In genomic region chr6:110360671-110361070, GRCh38 we compare ENCODE assay signal across 21 cellular contexts. TPM values are rescaled to one million over a fixed set of nuclear protein-coding genes. Genes with fewer than 3 reads are reported as not detected.
DNase-seq lines count a peak whose midpoint lies in the region; ATAC-seq, FAIRE-seq and TF ChIP-seq lines count a peak whose summit lies in the region.
"Had no signal": no experiment of that assay in that cellular context is flagged by ENCODE, and none has a peak within 500 bp of the region (broad histone marks: within the 10 kb centered on the region; RNA-seq: fewer than 3 reads in every experiment).

No MANE protein-coding gene starts in this region.

- no peak overlapping the region for H2AFZ ChIP-seq in HepG2 (ENCODE audit: low read length)

- CTCF ChIA-PET in Calu3 (lab: Charles Lee), result no interaction called here
- CTCF ChIA-PET in HepG2 (lab: Yijun Ruan, JAX; ENCODE audit: low intra/inter-chr PET ratio, low total read pairs), result no interaction called here

- H3K27me3 Mint-ChIP-seq in Calu3 (ENCODE audit: unreplicated experiment) (peaks cover 74% of the 10 kb centered on the region), endodermal cell (ENCODE audit: insufficient read depth) (peaks cover 44% of the 10 kb centered on the region)

- peak; percentile 74 for ATAC-seq in HepG2
- no peak for ATAC-seq in GM21526 (IDR thresholded peaks at IDR 0.05; ENCODE audit: low FRiP score, unreplicated experiment)
- ATAC-seq: A549 had no signal

- H3K9ac ChIP-seq in endodermal cell (ENCODE audit: extremely low read depth, low read length, poor library complexity, severe bottlenecking), result no peak overlapping the region
- no peak overlapping the region for H3K9ac ChIP-seq in HepG2 (ENCODE audit: insufficient read depth, low read depth, low read length)

- 94 to 95% methylated on average over 2 to 3 of the region's 3 CpGs for WGBS in endodermal cell (ENCODE audit: insufficient coverage in 1 of 2, insufficient read length in 1 of 2), 2 experiments
- 0% methylated on average over 3 of the region's 3 CpGs for WGBS in HepG2 (ENCODE audit: low lambda C conversion rate)

- no TSS peak for BruUV-seq in Calu3 (replicated peaks; lab: Mats Ljungman, UMichigan)
- BruUV-seq in HepG2 (replicated peaks; lab: Mats Ljungman, UMichigan), result no TSS peak

- H3K36me3 Mint-ChIP-seq in Calu3 (ENCODE audit: insufficient read depth, unreplicated experiment) (peaks cover 5% of the 10 kb centered on the region), endodermal cell (ENCODE audit: low read depth) (no peaks in the 10 kb centered on the region)

- no peak for TF ChIP-seq RAD21 in HepG2 (CRISPR knock-in tag; IDR thresholded peaks at IDR 0.05)

- H3K79me2 ChIP-seq in HepG2 (ENCODE audit: insufficient read depth, low read length), result no peaks in the 10 kb centered on the region

- H3K4me2 ChIP-seq in HepG2 (ENCODE audit: low read depth, low read length), result peak overlapping the region; percentile 16
- H3K4me2 ChIP-seq: A549 had no signal

- peaks cover 28% of the 10 kb centered on the region for H3K27me3 ChIP-seq in endodermal cell (ENCODE audit: control insufficient read depth, insufficient read depth, low read length, poor library complexity, severe bottlenecking)
- H3K27me3 ChIP-seq in HepG2 (ENCODE audit: control insufficient read depth in 1 of 2, insufficient read depth in 2 of 2, low read length in 2 of 2), result no peaks in the 10 kb centered on the region

- peak; percentile 39 for DNase-seq in Calu3
- DNase-seq in endodermal cell, result no peak
- peak; percentile 52 for DNase-seq in HepG2 (ENCODE audit: low spot score)
- peak; percentile 97 for DNase-seq in renal cortical epithelial cell (ENCODE audit: low read depth)
- DNase-seq in NCI-H2029 (lab: John Stamatoyannopoulos, UW), result no peak
- DNase-seq in OCI-M1 (lab: John Stamatoyannopoulos, UW), result no peak
- no peak for DNase-seq in stimulated activated CD4-positive, alpha-beta T cell treated with anti-CD3 and anti-CD28 coated beads, Interleukin-15, amount 100 ng/mL, for 24 hours
- DNase-seq: GF-D8, GOT3, MV-4-11, NCI-H1417 treated with DMSO at 0.1 percent for 48 hours, NCI-H1930, NCI-H510A, Peyer's patch, Right ventricle myocardium superior had no signal

- TF ChIP-seq EP300 in HepG2 (IDR thresholded peaks at IDR 0.05; ENCODE audit: low read depth in 2 of 2, low read length in 2 of 2), result no peak
- no peak for TF ChIP-seq EP300 in HepG2 (CRISPR knock-in tag; IDR thresholded peaks at IDR 0.05; ENCODE audit: borderline replicate concordance)

- intact Hi-C loops in Calu3 (cut with micrococcal nuclease; ENCODE audit: unreplicated experiment), result loop anchor here (1.0 kb wide), 1 partner anchor 182 kb away; no protein-coding TSS in a partner anchor
- intact Hi-C loops in HepG2 (cut with micrococcal nuclease; ENCODE audit: unreplicated experiment), result no loop called here

- in situ Hi-C loops in HepG2 (cut with HindIII; ENCODE audit: extremely low pct_ligation_motif_present, low pct_unique_long_range_greater_than_20kb), result no loop called here

- H3K27ac ChIP-seq in endodermal cell (ENCODE audit: low read depth, low read length) (peak overlapping the region; percentile 45), HepG2 (ENCODE audit: extremely low read length, insufficient read depth, low read length) (no peak overlapping the region)
- H3K27ac ChIP-seq: A549, C4-2B, HL-60, Peyer's patch had no signal

- H3K36me3 ChIP-seq in endodermal cell (ENCODE audit: control insufficient read depth, insufficient read depth, low read length) (no peaks in the 10 kb centered on the region), HepG2 (replicated peaks in 1 of 2; ENCODE audit: control insufficient read depth in 1 of 2, insufficient read depth in 2 of 2, low read length in 2 of 2) (no peaks in the 10 kb centered on the region)
- H3K36me3 ChIP-seq: Peyer's patch had no signal

- H3K9me3 Mint-ChIP-seq in Calu3 (ENCODE audit: low read depth, unreplicated experiment) (peaks cover 5% of the 10 kb centered on the region), endodermal cell (peaks cover 5% of the 10 kb centered on the region)

- H3K4me1 ChIP-seq in endodermal cell (ENCODE audit: control insufficient read depth, insufficient read depth, low read length) (no peaks in the 10 kb centered on the region), HepG2 (ENCODE audit: insufficient read depth, low read length) (peaks cover 31% of the 10 kb centered on the region)
- H3K4me1 ChIP-seq: A549 had no signal

- no peaks in the 10 kb centered on the region for H4K20me1 ChIP-seq in HepG2 (ENCODE audit: insufficient read depth, low read length)

- no peak for TF ChIP-seq POLR2A in HepG2 (IDR thresholded peaks at IDR 0.05; ENCODE audit: insufficient read depth in 1 of 2, low read depth in 2 of 2, low read length in 2 of 2)

- H3K4me3 ChIP-seq in endodermal cell (ENCODE audit: low read length) (no peak overlapping the region), HepG2 (replicated peaks in 1 of 3; ENCODE audit: insufficient read depth in 1 of 3, low read depth in 2 of 3, low read length in 3 of 3) (no peak overlapping the region)
- H3K4me3 ChIP-seq: A549, Peyer's patch had no signal

- H3K4me3 Mint-ChIP-seq in Calu3 (ENCODE audit: low read depth, unreplicated experiment), result no peak overlapping the region
- no peak overlapping the region for H3K4me3 Mint-ChIP-seq in endodermal cell

- peaks cover 30% of the 10 kb centered on the region for H3K4me1 Mint-ChIP-seq in Calu3 (ENCODE audit: low read depth, unreplicated experiment)
- peaks cover 21% of the 10 kb centered on the region for H3K4me1 Mint-ChIP-seq in endodermal cell

- no peak for TF ChIP-seq CTCF in Calu3 (IDR thresholded peaks at IDR 0.05; ENCODE audit: unreplicated experiment)
- TF ChIP-seq CTCF in endodermal cell (conservative IDR thresholded peaks at IDR 0.05), result no peak
- TF ChIP-seq CTCF in HepG2 (CRISPR knock-in tag; IDR thresholded peaks at IDR 0.05), result no peak

- peak overlapping the region; percentile 13 for H3K27ac Mint-ChIP-seq in Calu3 (ENCODE audit: unreplicated experiment)
- H3K27ac Mint-ChIP-seq in endodermal cell, result no peak overlapping the region

- H3K9me3 ChIP-seq in endodermal cell (ENCODE audit: control insufficient read depth, low read length) (peaks cover 5% of the 10 kb centered on the region), HepG2 (ENCODE audit: low read length) (no peaks in the 10 kb centered on the region)
- H3K9me3 ChIP-seq: A549, Peyer's patch had no signal

- FAIRE-seq in HepG2 (lab: Jason Lieb, UNC), result peak; percentile 63
- FAIRE-seq: A549, GM12892 had no signal

- POLR2A ChIA-PET in HepG2 (lab: Yijun Ruan, JAX), result no interaction called here

RNA-seq across cellular contexts. Expression of gene METTL24, which starts 2.5 kb away (rescaled TPM):
- total RNA-seq in Calu3 (2022) (not detected in 2 replicates), endodermal cell (1 to 10 TPM in 1 of 2 donors, under 1 TPM in 1; 0.24 to 1.3 TPM), HepG2 (2016; rRNA removed; fragmentation: Illumina TruSeq; extraction: Trizol) (not detected in 2 replicates), renal cortical epithelial cell (0.10 TPM in 1 of 2 replicates, not detected in the other)
- polyA plus RNA-seq in endodermal cell (2013, experiment 1 of 2), result 3.2 TPM
- 2.5 TPM for polyA plus RNA-seq in endodermal cell (2013, experiment 2 of 2)
- total RNA-seq in HepG2 (2016; cell fraction: cytosol; rRNA removed; fragmentation: Illumina TruSeq; extraction: Trizol; ENCODE audit: low read depth), result not detected in 2 replicates
- not detected in 2 replicates for total RNA-seq in HepG2 (2016; cell fraction: insoluble cytoplasmic fraction; rRNA removed; fragmentation: Illumina TruSeq; extraction: Trizol)
- total RNA-seq in HepG2 (2016; cell fraction: membrane; rRNA removed; fragmentation: Illumina TruSeq; extraction: Trizol), result not detected in 2 replicates
- total RNA-seq in HepG2 (2016; cell fraction: nucleus; rRNA removed; fragmentation: Illumina TruSeq; extraction: Trizol), result not detected in 2 replicates
- polyA plus RNA-seq in HepG2 (2011; rRNA removed), result not detected in 2 replicates
- not detected in 2 replicates for polyA plus RNA-seq in HepG2 (2011; cell fraction: cytosol; rRNA removed)
- polyA plus RNA-seq in HepG2 (2011; cell fraction: nucleus; rRNA removed), result not detected in 2 replicates
- not detected in 2 replicates for polyA plus RNA-seq in HepG2 (2012)
- polyA plus RNA-seq in HepG2 (2016; cell fraction: cytosol; fragmentation: Illumina TruSeq; extraction: Trizol; ENCODE audit: low read depth), result not detected in 2 replicates
- not detected in 2 replicates for polyA plus RNA-seq in HepG2 (2016; cell fraction: insoluble cytoplasmic fraction; fragmentation: Illumina TruSeq; extraction: Trizol; ENCODE audit: low read depth)
- not detected in 2 replicates for polyA plus RNA-seq in HepG2 (2016; cell fraction: membrane; fragmentation: Illumina TruSeq; extraction: Trizol; ENCODE audit: low read depth)
- not detected in 2 replicates for polyA plus RNA-seq in HepG2 (2016; cell fraction: nucleus; fragmentation: Illumina TruSeq; extraction: Trizol; ENCODE audit: insufficient read depth, low read depth)
- polyA minus RNA-seq in HepG2 (2011; rRNA and poly(A)+ RNA removed; ENCODE audit: low replicate concordance), result not detected in 2 replicates
- not detected in 2 replicates for polyA minus RNA-seq in HepG2 (2011; cell fraction: cytosol; rRNA and poly(A)+ RNA removed)
- not detected in 2 replicates for polyA minus RNA-seq in HepG2 (2011; cell fraction: nucleus; rRNA and poly(A)+ RNA removed)
- total RNA-seq: Daoy had no signal
- polyA plus RNA-seq: A549 had no signal

RNA-seq across cellular contexts. Expression of gene DDO, which starts 54.7 kb away (rescaled TPM):
- total RNA-seq in Calu3 (2022), result 1.6 and 3.1 TPM in 2 replicates
- total RNA-seq in endodermal cell, result not detected
- not detected for polyA plus RNA-seq in endodermal cell (2013, experiment 1 of 2)
- polyA plus RNA-seq in endodermal cell (2013, experiment 2 of 2), result not detected
- 10.3 and 14.6 TPM in 2 replicates for total RNA-seq in HepG2 (2016; rRNA removed; fragmentation: Illumina TruSeq; extraction: Trizol)
- 1.8 TPM in 2 replicates for total RNA-seq in HepG2 (2016; cell fraction: cytosol; rRNA removed; fragmentation: Illumina TruSeq; extraction: Trizol; ENCODE audit: low read depth)
- total RNA-seq in HepG2 (2016; cell fraction: insoluble cytoplasmic fraction; rRNA removed; fragmentation: Illumina TruSeq; extraction: Trizol), result 10.6 and 13.4 TPM in 2 replicates
- total RNA-seq in HepG2 (2016; cell fraction: membrane; rRNA removed; fragmentation: Illumina TruSeq; extraction: Trizol), result 4.4 and 4.7 TPM in 2 replicates
- total RNA-seq in HepG2 (2016; cell fraction: nucleus; rRNA removed; fragmentation: Illumina TruSeq; extraction: Trizol), result 4.3 TPM in 2 replicates
- 6.1 and 6.4 TPM in 2 replicates for polyA plus RNA-seq in HepG2 (2011; rRNA removed)
- 4.8 and 6.4 TPM in 2 replicates for polyA plus RNA-seq in HepG2 (2011; cell fraction: cytosol; rRNA removed)
- polyA plus RNA-seq in HepG2 (2011; cell fraction: nucleus; rRNA removed), result 2.2 and 3.2 TPM in 2 replicates
- 8.1 and 8.5 TPM in 2 replicates for polyA plus RNA-seq in HepG2 (2012)
- polyA plus RNA-seq in HepG2 (2016; cell fraction: cytosol; fragmentation: Illumina TruSeq; extraction: Trizol; ENCODE audit: low read depth), result 1.2 and 1.4 TPM in 2 replicates
- polyA plus RNA-seq in HepG2 (2016; cell fraction: insoluble cytoplasmic fraction; fragmentation: Illumina TruSeq; extraction: Trizol; ENCODE audit: low read depth), result 10.3 and 10.7 TPM in 2 replicates
- polyA plus RNA-seq in HepG2 (2016; cell fraction: membrane; fragmentation: Illumina TruSeq; extraction: Trizol; ENCODE audit: low read depth), result 2.9 and 3.0 TPM in 2 replicates
- 5.3 and 5.5 TPM in 2 replicates for polyA plus RNA-seq in HepG2 (2016; cell fraction: nucleus; fragmentation: Illumina TruSeq; extraction: Trizol; ENCODE audit: insufficient read depth, low read depth)
- polyA minus RNA-seq in HepG2 (2011; rRNA and poly(A)+ RNA removed; ENCODE audit: low replicate concordance), result 1.2 and 10.7 TPM in 2 replicates
- 3.7 and 5.5 TPM in 2 replicates for polyA minus RNA-seq in HepG2 (2011; cell fraction: cytosol; rRNA and poly(A)+ RNA removed)
- 4.0 and 6.2 TPM in 2 replicates for polyA minus RNA-seq in HepG2 (2011; cell fraction: nucleus; rRNA and poly(A)+ RNA removed)
- total RNA-seq in renal cortical epithelial cell, result 4.8 and 7.3 TPM in 2 replicates

Comparison
In these comparisons a context has a peak if more than half of its experiments do, and no peak if none do; other contexts are left out.
1. DNase-seq: peak in Calu3 (single experiment), HepG2 (single experiment) and renal cortical epithelial cell (single experiment); none in endodermal cell (single experiment), NCI-H2029 (single experiment), OCI-M1 (single experiment) and stimulated activated CD4-positive, alpha-beta T cell treated with anti-CD3 and anti-CD28 coated beads, Interleukin-15, amount 100 ng/mL, for 24 hours (single experiment).